Comparison of ENCODE assay signal across 20 cellular contexts in genomic region chr11:110283862-110284261, GRCh38.
"Had no signal": no experiment of that assay in that cellular context is flagged by ENCODE, and none has a peak within 500 bp of the region (broad histone marks: within the 10 kb centered on the region; RNA-seq: fewer than 3 reads in every experiment).

No MANE protein-coding gene starts in this region.

- H3K9ac ChIP-seq: SK-N-SH had no signal

- H3K27ac Mint-ChIP-seq: IgD-negative memory B cell had no signal

- DNase-seq: KBM-7, MG63, NCI-H1092, NCI-H1436, NCI-H187, NCI-H2081 treated with DMSO at 0.1 percent for 48 hours, NCI-H2171, NCI-H226, NCI-H446, NCI-H510A, NCI-H524 treated with DMSO at 0.1 percent for 48 hours, NCI-H69, NCI-H774, Right ventricle myocardium superior, RPMI8226, SIG-M5, SK-N-SH, SW 1271 had no signal

- H3K27ac ChIP-seq: SJSA1 had no signal

- H3K27me3 ChIP-seq: MG63, SJSA1 had no signal

- H3K9me3 ChIP-seq: MG63, SJSA1, SK-N-SH had no signal

- H3K27me3 Mint-ChIP-seq: IgD-negative memory B cell had no signal

- H3K4me2 ChIP-seq: SK-N-SH had no signal

- H3K4me3 Mint-ChIP-seq: IgD-negative memory B cell had no signal

- H3K9me3 Mint-ChIP-seq: IgD-negative memory B cell had no signal

- H3K4me3 ChIP-seq: MG63, SJSA1 had no signal

- H3K4me1 ChIP-seq: SJSA1 had no signal
